ENCODE assay signal across 1 cellular context in the genomic region with DNA sequence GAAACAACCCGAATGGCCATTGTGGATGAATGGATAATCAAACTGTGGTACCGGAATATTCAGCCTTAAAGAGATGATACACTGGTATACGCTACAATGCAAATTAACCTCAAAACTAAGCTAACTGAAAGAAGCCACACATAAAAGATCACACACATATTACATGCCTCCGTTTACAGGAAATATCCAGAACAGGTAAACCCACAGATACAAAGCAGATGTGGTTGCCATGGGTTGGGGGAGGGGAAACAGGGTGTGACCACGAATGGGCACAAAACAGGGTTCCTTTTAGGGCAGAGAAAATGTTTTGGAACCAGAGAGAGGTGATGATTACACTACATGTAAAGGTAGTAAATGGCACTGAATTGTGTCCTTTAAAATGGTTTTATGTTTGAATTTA.
TF ChIP-seq lines count a peak whose summit lies in the region.

No MANE protein-coding gene starts in this region.

TF ChIP-seq in HepG2, 621 proteins besides CTCF, POLR2A, EP300 and RAD21:
- TF ChIP-seq SNAPC2 (CRISPR knock-in tag; IDR thresholded peaks at IDR 0.05) (no peak), NFE2 (CRISPR knock-in tag; IDR thresholded peaks at IDR 0.05) (no peak), ZNF629 (CRISPR knock-in tag; conservative IDR thresholded peaks at IDR 0.05) (no peak), ZNF383 (CRISPR knock-in tag; IDR thresholded peaks at IDR 0.05; ENCODE audit: borderline replicate concordance) (no peak), ZNF891 (CRISPR knock-in tag; IDR thresholded peaks at IDR 0.05) (no peak), ZNF343 (CRISPR knock-in tag; IDR thresholded peaks at IDR 0.05) (no peak), FOSL2 (CRISPR knock-in tag; IDR thresholded peaks at IDR 0.05) (no peak)
- TF ChIP-seq, protein P1, sequence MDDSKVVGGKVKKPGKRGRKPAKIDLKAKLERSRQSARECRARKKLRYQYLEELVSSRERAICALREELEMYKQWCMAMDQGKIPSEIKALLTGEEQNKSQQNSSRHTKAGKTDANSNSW (CRISPR knock-in tag; IDR thresholded peaks at IDR 0.05; ENCODE audit: borderline replicate concordance), result no peak
- TF ChIP-seq, protein P2, sequence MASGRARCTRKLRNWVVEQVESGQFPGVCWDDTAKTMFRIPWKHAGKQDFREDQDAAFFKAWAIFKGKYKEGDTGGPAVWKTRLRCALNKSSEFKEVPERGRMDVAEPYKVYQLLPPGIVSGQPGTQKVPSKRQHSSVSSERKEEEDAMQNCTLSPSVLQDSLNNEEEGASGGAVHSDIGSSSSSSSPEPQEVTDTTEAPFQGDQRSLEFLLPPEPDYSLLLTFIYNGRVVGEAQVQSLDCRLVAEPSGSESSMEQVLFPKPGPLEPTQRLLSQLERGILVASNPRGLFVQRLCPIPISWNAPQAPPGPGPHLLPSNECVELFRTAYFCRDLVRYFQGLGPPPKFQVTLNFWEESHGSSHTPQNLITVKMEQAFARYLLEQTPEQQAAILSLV (CRISPR knock-in tag; IDR thresholded peaks at IDR 0.05; ENCODE audit: borderline replicate concordance), result no peak
- TF ChIP-seq, protein P3, sequence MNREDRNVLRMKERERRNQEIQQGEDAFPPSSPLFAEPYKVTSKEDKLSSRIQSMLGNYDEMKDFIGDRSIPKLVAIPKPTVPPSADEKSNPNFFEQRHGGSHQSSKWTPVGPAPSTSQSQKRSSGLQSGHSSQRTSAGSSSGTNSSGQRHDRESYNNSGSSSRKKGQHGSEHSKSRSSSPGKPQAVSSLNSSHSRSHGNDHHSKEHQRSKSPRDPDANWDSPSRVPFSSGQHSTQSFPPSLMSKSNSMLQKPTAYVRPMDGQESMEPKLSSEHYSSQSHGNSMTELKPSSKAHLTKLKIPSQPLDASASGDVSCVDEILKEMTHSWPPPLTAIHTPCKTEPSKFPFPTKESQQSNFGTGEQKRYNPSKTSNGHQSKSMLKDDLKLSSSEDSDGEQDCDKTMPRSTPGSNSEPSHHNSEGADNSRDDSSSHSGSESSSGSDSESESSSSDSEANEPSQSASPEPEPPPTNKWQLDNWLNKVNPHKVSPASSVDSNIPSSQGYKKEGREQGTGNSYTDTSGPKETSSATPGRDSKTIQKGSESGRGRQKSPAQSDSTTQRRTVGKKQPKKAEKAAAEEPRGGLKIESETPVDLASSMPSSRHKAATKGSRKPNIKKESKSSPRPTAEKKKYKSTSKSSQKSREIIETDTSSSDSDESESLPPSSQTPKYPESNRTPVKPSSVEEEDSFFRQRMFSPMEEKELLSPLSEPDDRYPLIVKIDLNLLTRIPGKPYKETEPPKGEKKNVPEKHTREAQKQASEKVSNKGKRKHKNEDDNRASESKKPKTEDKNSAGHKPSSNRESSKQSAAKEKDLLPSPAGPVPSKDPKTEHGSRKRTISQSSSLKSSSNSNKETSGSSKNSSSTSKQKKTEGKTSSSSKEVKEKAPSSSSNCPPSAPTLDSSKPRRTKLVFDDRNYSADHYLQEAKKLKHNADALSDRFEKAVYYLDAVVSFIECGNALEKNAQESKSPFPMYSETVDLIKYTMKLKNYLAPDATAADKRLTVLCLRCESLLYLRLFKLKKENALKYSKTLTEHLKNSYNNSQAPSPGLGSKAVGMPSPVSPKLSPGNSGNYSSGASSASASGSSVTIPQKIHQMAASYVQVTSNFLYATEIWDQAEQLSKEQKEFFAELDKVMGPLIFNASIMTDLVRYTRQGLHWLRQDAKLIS (CRISPR knock-in tag; IDR thresholded peaks at IDR 0.05), result no peak
- TF ChIP-seq, protein P4, sequence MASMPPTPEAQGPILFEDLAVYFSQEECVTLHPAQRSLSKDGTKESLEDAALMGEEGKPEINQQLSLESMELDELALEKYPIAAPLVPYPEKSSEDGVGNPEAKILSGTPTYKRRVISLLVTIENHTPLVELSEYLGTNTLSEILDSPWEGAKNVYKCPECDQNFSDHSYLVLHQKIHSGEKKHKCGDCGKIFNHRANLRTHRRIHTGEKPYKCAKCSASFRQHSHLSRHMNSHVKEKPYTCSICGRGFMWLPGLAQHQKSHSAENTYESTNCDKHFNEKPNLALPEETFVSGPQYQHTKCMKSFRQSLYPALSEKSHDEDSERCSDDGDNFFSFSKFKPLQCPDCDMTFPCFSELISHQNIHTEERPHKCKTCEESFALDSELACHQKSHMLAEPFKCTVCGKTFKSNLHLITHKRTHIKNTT (CRISPR knock-in tag; IDR thresholded peaks at IDR 0.05), result no peak
- TF ChIP-seq, protein P5, sequence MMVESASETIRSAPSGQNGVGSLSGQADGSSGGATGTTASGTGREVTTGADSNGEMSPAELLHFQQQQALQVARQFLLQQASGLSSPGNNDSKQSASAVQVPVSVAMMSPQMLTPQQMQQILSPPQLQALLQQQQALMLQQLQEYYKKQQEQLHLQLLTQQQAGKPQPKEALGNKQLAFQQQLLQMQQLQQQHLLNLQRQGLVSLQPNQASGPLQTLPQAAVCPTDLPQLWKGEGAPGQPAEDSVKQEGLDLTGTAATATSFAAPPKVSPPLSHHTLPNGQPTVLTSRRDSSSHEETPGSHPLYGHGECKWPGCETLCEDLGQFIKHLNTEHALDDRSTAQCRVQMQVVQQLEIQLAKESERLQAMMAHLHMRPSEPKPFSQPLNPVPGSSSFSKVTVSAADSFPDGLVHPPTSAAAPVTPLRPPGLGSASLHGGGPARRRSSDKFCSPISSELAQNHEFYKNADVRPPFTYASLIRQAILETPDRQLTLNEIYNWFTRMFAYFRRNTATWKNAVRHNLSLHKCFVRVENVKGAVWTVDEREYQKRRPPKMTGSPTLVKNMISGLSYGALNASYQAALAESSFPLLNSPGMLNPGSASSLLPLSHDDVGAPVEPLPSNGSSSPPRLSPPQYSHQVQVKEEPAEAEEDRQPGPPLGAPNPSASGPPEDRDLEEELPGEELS (CRISPR knock-in tag; IDR thresholded peaks at IDR 0.05), result no peak
